ENCODE assay signal across 1 cellular context in the genomic region with DNA sequence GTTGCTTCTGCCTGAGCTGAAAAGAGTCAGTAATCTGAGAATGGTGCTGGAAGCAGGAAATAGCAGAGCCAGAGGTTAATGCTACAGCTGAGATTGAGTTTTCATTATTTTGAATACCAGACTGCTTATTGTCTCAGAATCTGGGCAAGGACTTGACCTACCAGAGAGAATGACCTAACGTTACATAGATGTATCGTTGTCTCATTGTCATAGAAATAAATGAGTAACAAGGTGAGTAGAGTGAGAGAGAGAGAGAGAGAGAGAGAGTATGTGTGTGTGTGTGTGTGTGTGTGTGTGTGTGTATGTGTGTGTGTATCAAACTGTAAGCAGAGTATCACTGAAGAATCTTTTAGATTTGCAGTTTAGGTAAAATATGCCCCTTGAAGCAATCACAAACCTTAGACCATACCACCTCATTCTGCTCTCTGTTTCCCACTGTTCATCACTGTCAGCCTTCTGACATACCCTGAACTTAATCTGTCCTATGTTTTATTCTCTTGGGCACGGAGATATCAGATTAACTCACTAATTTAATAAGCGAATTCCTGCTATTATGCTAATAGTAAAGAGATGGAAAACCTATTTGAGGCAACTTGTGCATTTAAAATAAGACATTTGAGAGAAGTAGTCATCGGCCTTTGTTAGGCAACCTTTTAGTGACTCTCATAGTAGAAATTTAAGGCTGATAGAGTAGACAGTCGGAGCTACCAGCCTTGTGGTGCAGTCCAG.
TF ChIP-seq lines count a peak whose summit lies in the region.

No MANE protein-coding gene starts in this region.

TF ChIP-seq in WTC11, 78 proteins besides CTCF, POLR2A, EP300 and RAD21 (continued from another document):
- TF ChIP-seq, protein P1, sequence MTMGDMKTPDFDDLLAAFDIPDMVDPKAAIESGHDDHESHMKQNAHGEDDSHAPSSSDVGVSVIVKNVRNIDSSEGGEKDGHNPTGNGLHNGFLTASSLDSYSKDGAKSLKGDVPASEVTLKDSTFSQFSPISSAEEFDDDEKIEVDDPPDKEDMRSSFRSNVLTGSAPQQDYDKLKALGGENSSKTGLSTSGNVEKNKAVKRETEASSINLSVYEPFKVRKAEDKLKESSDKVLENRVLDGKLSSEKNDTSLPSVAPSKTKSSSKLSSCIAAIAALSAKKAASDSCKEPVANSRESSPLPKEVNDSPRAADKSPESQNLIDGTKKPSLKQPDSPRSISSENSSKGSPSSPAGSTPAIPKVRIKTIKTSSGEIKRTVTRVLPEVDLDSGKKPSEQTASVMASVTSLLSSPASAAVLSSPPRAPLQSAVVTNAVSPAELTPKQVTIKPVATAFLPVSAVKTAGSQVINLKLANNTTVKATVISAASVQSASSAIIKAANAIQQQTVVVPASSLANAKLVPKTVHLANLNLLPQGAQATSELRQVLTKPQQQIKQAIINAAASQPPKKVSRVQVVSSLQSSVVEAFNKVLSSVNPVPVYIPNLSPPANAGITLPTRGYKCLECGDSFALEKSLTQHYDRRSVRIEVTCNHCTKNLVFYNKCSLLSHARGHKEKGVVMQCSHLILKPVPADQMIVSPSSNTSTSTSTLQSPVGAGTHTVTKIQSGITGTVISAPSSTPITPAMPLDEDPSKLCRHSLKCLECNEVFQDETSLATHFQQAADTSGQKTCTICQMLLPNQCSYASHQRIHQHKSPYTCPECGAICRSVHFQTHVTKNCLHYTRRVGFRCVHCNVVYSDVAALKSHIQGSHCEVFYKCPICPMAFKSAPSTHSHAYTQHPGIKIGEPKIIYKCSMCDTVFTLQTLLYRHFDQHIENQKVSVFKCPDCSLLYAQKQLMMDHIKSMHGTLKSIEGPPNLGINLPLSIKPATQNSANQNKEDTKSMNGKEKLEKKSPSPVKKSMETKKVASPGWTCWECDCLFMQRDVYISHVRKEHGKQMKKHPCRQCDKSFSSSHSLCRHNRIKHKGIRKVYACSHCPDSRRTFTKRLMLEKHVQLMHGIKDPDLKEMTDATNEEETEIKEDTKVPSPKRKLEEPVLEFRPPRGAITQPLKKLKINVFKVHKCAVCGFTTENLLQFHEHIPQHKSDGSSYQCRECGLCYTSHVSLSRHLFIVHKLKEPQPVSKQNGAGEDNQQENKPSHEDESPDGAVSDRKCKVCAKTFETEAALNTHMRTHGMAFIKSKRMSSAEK (CRISPR knock-in tag; IDR thresholded peaks at IDR 0.05; ENCODE audit: borderline replicate concordance), result no peak
- TF ChIP-seq CBFB (CRISPR knock-in tag; IDR thresholded peaks at IDR 0.05; ENCODE audit: low read depth), result no peak
- TF ChIP-seq, protein P2, sequence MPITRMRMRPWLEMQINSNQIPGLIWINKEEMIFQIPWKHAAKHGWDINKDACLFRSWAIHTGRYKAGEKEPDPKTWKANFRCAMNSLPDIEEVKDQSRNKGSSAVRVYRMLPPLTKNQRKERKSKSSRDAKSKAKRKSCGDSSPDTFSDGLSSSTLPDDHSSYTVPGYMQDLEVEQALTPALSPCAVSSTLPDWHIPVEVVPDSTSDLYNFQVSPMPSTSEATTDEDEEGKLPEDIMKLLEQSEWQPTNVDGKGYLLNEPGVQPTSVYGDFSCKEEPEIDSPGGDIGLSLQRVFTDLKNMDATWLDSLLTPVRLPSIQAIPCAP (CRISPR knock-in tag; IDR thresholded peaks at IDR 0.05), result no peak
- TF ChIP-seq, protein P3, sequence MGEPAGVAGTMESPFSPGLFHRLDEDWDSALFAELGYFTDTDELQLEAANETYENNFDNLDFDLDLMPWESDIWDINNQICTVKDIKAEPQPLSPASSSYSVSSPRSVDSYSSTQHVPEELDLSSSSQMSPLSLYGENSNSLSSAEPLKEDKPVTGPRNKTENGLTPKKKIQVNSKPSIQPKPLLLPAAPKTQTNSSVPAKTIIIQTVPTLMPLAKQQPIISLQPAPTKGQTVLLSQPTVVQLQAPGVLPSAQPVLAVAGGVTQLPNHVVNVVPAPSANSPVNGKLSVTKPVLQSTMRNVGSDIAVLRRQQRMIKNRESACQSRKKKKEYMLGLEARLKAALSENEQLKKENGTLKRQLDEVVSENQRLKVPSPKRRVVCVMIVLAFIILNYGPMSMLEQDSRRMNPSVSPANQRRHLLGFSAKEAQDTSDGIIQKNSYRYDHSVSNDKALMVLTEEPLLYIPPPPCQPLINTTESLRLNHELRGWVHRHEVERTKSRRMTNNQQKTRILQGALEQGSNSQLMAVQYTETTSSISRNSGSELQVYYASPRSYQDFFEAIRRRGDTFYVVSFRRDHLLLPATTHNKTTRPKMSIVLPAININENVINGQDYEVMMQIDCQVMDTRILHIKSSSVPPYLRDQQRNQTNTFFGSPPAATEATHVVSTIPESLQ (CRISPR knock-in tag; IDR thresholded peaks at IDR 0.05), result no peak
